ENCODE assay signal across 10 cellular contexts in the genomic region with DNA sequence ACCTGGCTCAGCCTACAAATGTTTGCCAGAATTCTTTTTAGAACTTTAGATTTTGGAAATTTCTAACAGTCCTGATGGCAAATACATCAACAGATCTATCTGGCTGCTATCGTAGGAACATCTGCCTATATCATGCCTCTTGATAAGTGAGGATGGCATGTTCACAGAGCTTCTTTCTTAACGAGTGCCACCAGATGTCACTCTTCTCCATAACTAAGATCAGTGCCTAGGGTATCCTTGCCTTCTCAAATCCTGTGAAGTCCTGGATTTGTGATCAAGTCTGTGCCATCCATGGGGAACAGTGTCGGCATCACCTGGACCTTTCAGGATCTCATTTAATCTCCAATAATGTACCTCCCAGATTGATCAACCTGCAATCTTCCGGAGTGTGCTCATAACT. TPM values are rescaled to one million over a fixed set of nuclear protein-coding genes. Genes with fewer than 3 reads are reported as not detected.
DNase-seq lines count a peak whose midpoint lies in the region; ATAC-seq and TF ChIP-seq lines count a peak whose summit lies in the region.
"Had no signal": no experiment of that assay in that cellular context is flagged by ENCODE, and none has a peak within 500 bp of the region (broad histone marks: within the 10 kb centered on the region; RNA-seq: fewer than 3 reads in every experiment).

No MANE protein-coding gene starts in this region.

- no peak overlapping the region for H2AK5ac ChIP-seq in mesenchymal stem cell (ENCODE audit: low read length, severe bottlenecking)

- no peak overlapping the region for H4K8ac ChIP-seq in mesenchymal stem cell (ENCODE audit: low read length)

- H3K36me3 ChIP-seq in mesenchymal stem cell (ENCODE audit: control insufficient read depth in 1 of 2, insufficient read depth in 2 of 2, low read depth in 1 of 2, low read length in 2 of 2) = no peaks in the 10 kb centered on the region
- no peaks in the 10 kb centered on the region for H3K36me3 ChIP-seq in CD8-positive, alpha-beta T cell (ENCODE audit: insufficient read depth, low read length)

- H3K9me3 ChIP-seq in mesenchymal stem cell (ENCODE audit: control insufficient read depth, low read length) = no peaks in the 10 kb centered on the region
- no peaks in the 10 kb centered on the region for H3K9me3 ChIP-seq in CD8-positive, alpha-beta T cell (ENCODE audit: low read length)

- H2BK15ac ChIP-seq in mesenchymal stem cell (ENCODE audit: low read depth, poor library complexity, severe bottlenecking) = no peak overlapping the region

- H2BK12ac ChIP-seq in mesenchymal stem cell (ENCODE audit: low read length in 2 of 2) = no peak overlapping the region

- no peak overlapping the region for H3K23ac ChIP-seq in mesenchymal stem cell (ENCODE audit: low read length in 2 of 2)

- no peak overlapping the region for H3K27ac Mint-ChIP-seq in brain
- H3K27ac Mint-ChIP-seq in CD8-positive, alpha-beta T cell = no peak overlapping the region

- no peak overlapping the region for H3K4me2 ChIP-seq in mesenchymal stem cell (ENCODE audit: low read length, poor library complexity, severe bottlenecking)

- H3K9ac ChIP-seq in mesenchymal stem cell (ENCODE audit: low read length) = no peak overlapping the region

- H3K4me3 ChIP-seq in mesenchymal stem cell (ENCODE audit: insufficient read depth in 1 of 2, low read depth in 1 of 2, low read length in 2 of 2) = no peak overlapping the region
- no peak overlapping the region for H3K4me3 ChIP-seq in CD8-positive, alpha-beta T cell (ENCODE audit: low read depth, low read length)

- ATAC-seq in CD8-positive, alpha-beta T cell = no peak
- ATAC-seq in GM21390 (IDR thresholded peaks at IDR 0.05; ENCODE audit: unreplicated experiment) = no peak

- H3K4me3 Mint-ChIP-seq in brain = no peak overlapping the region
- H3K4me3 Mint-ChIP-seq in CD8-positive, alpha-beta T cell = no peak overlapping the region

- no peaks in the 10 kb centered on the region for H3K79me1 ChIP-seq in mesenchymal stem cell (replicated peaks; ENCODE audit: low read length, poor library complexity, severe bottlenecking)

- no peak overlapping the region for H2BK120ac ChIP-seq in mesenchymal stem cell (ENCODE audit: low read depth, low read length)

- 42% methylated on average over 3 of the region's 4 CpGs for WGBS in mesenchymal stem cell

- CTCF ChIA-PET in CD8-positive, alpha-beta T cell (lab: Charles Lee) = no interaction called here

- no peak overlapping the region for H3K18ac ChIP-seq in mesenchymal stem cell (ENCODE audit: low read depth in 1 of 2, low read length in 2 of 2)

- no peaks in the 10 kb centered on the region for H3K4me1 ChIP-seq in mesenchymal stem cell (ENCODE audit: control insufficient read depth, insufficient read depth, low read depth, low read length)
- no peaks in the 10 kb centered on the region for H3K4me1 ChIP-seq in CD8-positive, alpha-beta T cell (ENCODE audit: insufficient read depth, low read length)

- no peak overlapping the region for H4K91ac ChIP-seq in mesenchymal stem cell (ENCODE audit: low read length)

- POLR2A ChIA-PET in CD8-positive, alpha-beta T cell (lab: Charles Lee) = no interaction called here

- no peak overlapping the region for H2BK5ac ChIP-seq in mesenchymal stem cell (ENCODE audit: low read depth, low read length, poor library complexity, severe bottlenecking)

- no peak overlapping the region for H3K27ac ChIP-seq in mesenchymal stem cell (ENCODE audit: low read length, poor library complexity, severe bottlenecking)
- no peak overlapping the region for H3K27ac ChIP-seq in CD8-positive, alpha-beta T cell (ENCODE audit: low read depth, low read length)

- H3K36me3 Mint-ChIP-seq in brain = no peaks in the 10 kb centered on the region
- no peaks in the 10 kb centered on the region for H3K36me3 Mint-ChIP-seq in CD8-positive, alpha-beta T cell

- H3K27me3 Mint-ChIP-seq in brain = peaks cover 9% of the 10 kb centered on the region
- H3K27me3 Mint-ChIP-seq in CD8-positive, alpha-beta T cell (ENCODE audit: low read depth) = peaks cover 16% of the 10 kb centered on the region

- peak; percentile 11 for DNase-seq in GM04503 (ENCODE audit: low read depth)
- peak; percentile 68 for DNase-seq in NCI-H1105 treated with DMSO at 0.1 percent for 48 hours (lab: John Stamatoyannopoulos, UW)
- peak; percentile 19 for DNase-seq in mesenchymal stem cell
- DNase-seq in GM19238 (ENCODE audit: insufficient read length, low spot score) = no peak
- no peak for DNase-seq in stimulated activated CD4-positive, alpha-beta T cell treated with anti-CD3 and anti-CD28 coated beads, Interleukin-4, amount 100 ng/mL, for 1 hour
- DNase-seq in CD8-positive, alpha-beta T cell = no peak

- no peak overlapping the region for H3K14ac ChIP-seq in mesenchymal stem cell (ENCODE audit: low read length in 2 of 2)

- H3K4me1 Mint-ChIP-seq in brain = no peaks in the 10 kb centered on the region
- H3K4me1 Mint-ChIP-seq in CD8-positive, alpha-beta T cell (ENCODE audit: low read depth) = no peaks in the 10 kb centered on the region

- H3K9me3 Mint-ChIP-seq in brain = no peaks in the 10 kb centered on the region
- H3K9me3 Mint-ChIP-seq in CD8-positive, alpha-beta T cell = no peaks in the 10 kb centered on the region

- no peak overlapping the region for H2AFZ ChIP-seq in mesenchymal stem cell (ENCODE audit: low read depth, low read length)

- H3K27me3 ChIP-seq in mesenchymal stem cell (ENCODE audit: control insufficient read depth in 1 of 2, insufficient read depth in 1 of 2, low read length in 2 of 2) = peaks cover 7 to 14% of the 10 kb centered on the region in 2 experiments
- no peaks in the 10 kb centered on the region for H3K27me3 ChIP-seq in CD8-positive, alpha-beta T cell (ENCODE audit: insufficient read depth, low read length)

- TF ChIP-seq CTCF in brain (conservative IDR thresholded peaks at IDR 0.05) = peak; percentile 41 to 47
- TF ChIP-seq CTCF in CD8-positive, alpha-beta T cell (IDR thresholded peaks at IDR 0.05) = no peak

- intact Hi-C loops in CD8-positive, alpha-beta T cell (cut with DNase I, micrococcal nuclease) = no loop called here

- H3K4ac ChIP-seq in mesenchymal stem cell (ENCODE audit: low read depth in 1 of 2, low read length in 2 of 2) = no peak overlapping the region

RNA-seq across cellular contexts. Expression of a gene that starts 36.5 kb away (rescaled TPM):
- 1.9 TPM for polyA plus RNA-seq in brain (ENCODE audit: insufficient read depth, low read depth, low replicate concordance)
- polyA plus RNA-seq in mesenchymal stem cell (2013, experiment 1 of 2) = not detected
- not detected for polyA plus RNA-seq in mesenchymal stem cell (2013, experiment 2 of 2)
- total RNA-seq in CD8-positive, alpha-beta T cell = not detected
- total RNA-seq: skeletal muscle tissue; T-helper 2 cell treated with Interferon-gamma antibody and Interleukin-4, amounts not matched to agents 100 ng/mL and 5 ng/mL, for 36 hours had no signal

RNA-seq across cellular contexts. Expression of a gene that starts 58.1 kb away (rescaled TPM):
- not detected for polyA plus RNA-seq in brain (ENCODE audit: insufficient read depth, low read depth, low replicate concordance)
- polyA plus RNA-seq in mesenchymal stem cell (2013, experiment 1 of 2) = not detected
- not detected for polyA plus RNA-seq in mesenchymal stem cell (2013, experiment 2 of 2)
- 1 to 10 TPM; 3.1 to 3.4 TPM for total RNA-seq in CD8-positive, alpha-beta T cell

Comparison
In these comparisons a context has a peak if more than half of its experiments do, and no peak if none do; other contexts are left out.
1. DNase-seq: peak in GM04503 (single experiment), NCI-H1105 treated with DMSO at 0.1 percent for 48 hours (single experiment) and mesenchymal stem cell (single experiment); none in GM19238 (single experiment), stimulated activated CD4-positive, alpha-beta T cell treated with anti-CD3 and anti-CD28 coated beads, Interleukin-4, amount 100 ng/mL, for 1 hour (single experiment) and CD8-positive, alpha-beta T cell (0 of 7).